ENCODE assay signal across 21 cellular contexts in genomic region chr3:40366203-40367162, GRCh38. TPM values are rescaled to one million over a fixed set of nuclear protein-coding genes. Genes with fewer than 3 reads are reported as not detected.
A peak's percentile ranks its signal among the peaks of the same experiment; 100 is the strongest.
DNase-seq lines count a peak whose midpoint lies in the region; ATAC-seq, FAIRE-seq and TF ChIP-seq lines count a peak whose summit lies in the region.
"Had no signal": no experiment of that assay in that cellular context is flagged by ENCODE, and none has a peak within 500 bp of the region (broad histone marks: within the 10 kb centered on the region; RNA-seq: fewer than 3 reads in every experiment).

No MANE protein-coding gene starts in this region.

- H3F3A ChIP-seq in MM.1S (ENCODE audit: insufficient read depth, low read length), result no peaks in the 10 kb centered on the region

- H3K27ac ChIP-seq in MM.1S (ENCODE audit: low read length) (no peak overlapping the region), caudate nucleus (ENCODE audit: low read depth, low read length) (peak overlapping the region; percentile 55), keratinocyte (ENCODE audit: control insufficient read depth, insufficient read depth, low read length) (peak overlapping the region; percentile 45), thyroid gland (no peak overlapping the region)
- H3K27ac ChIP-seq: lower lobe of right lung, stomach had no signal

- H4K20me1 ChIP-seq in MM.1S (ENCODE audit: insufficient read depth, low read length) (no peaks in the 10 kb centered on the region), keratinocyte (ENCODE audit: control insufficient read depth, extremely low read depth, insufficient read depth, low read length) (no peaks in the 10 kb centered on the region)

- H3K9me2 ChIP-seq in MM.1S (replicated peaks; ENCODE audit: insufficient read depth, low read length), result no peaks in the 10 kb centered on the region

- TF ChIP-seq POLR2A in thyroid gland (IDR thresholded peaks at IDR 0.05), result no peak

- peak overlapping the region; percentile 19; the same call in 1 of the 2 replicates for H3K4me2 ChIP-seq in MM.1S (ENCODE audit: low read depth, low read length)
- peak overlapping the region; percentile 19 for H3K4me2 ChIP-seq in keratinocyte (ENCODE audit: control insufficient read depth, extremely low read depth, insufficient read depth, low read depth, low read length)

- intact Hi-C loops in thyroid gland (cut with DNase I), result no loop called here

- H3K9me1 ChIP-seq in keratinocyte (ENCODE audit: control insufficient read depth, extremely low read depth, insufficient read depth, low read length), result no peaks in the 10 kb centered on the region

- dilution Hi-C loops in keratinocyte (cut with MboI; ENCODE audit: extremely low pct_ligation_motif_present, low sequenced_read_pairs), result no loop called here

- H3K4me3 ChIP-seq in MM.1S (ENCODE audit: low read length) (no peak overlapping the region), keratinocyte (ENCODE audit: control insufficient read depth in 2 of 3, extremely low read depth in 1 of 3, insufficient read depth in 2 of 3, low read depth in 1 of 3, low read length in 3 of 3) (no peak overlapping the region), thyroid gland (replicated peaks in 1 of 3) (no peak overlapping the region)
- H3K4me3 ChIP-seq: lower lobe of right lung, stomach had no signal

- no peaks in the 10 kb centered on the region for H3K79me2 ChIP-seq in MM.1S (ENCODE audit: low read length)
- no peaks in the 10 kb centered on the region for H3K79me2 ChIP-seq in keratinocyte (ENCODE audit: control insufficient read depth, insufficient read depth, low read length)

- H2AFZ ChIP-seq in MM.1S (ENCODE audit: low read length), result no peak overlapping the region
- no peak overlapping the region for H2AFZ ChIP-seq in keratinocyte (ENCODE audit: control insufficient read depth, low read length)

- peak; percentile 78 for FAIRE-seq in keratinocyte (lab: Jason Lieb, UNC)
- FAIRE-seq: astrocyte had no signal

- H3K4me1 ChIP-seq in MM.1S (ENCODE audit: low read length) (peaks cover 12% of the 10 kb centered on the region), keratinocyte (ENCODE audit: control insufficient read depth, extremely low read depth, insufficient read depth, low read length) (peaks cover 13% of the 10 kb centered on the region), thyroid gland (no peaks in the 10 kb centered on the region)
- H3K4me1 ChIP-seq: lower lobe of right lung, stomach had no signal

- no peak for ATAC-seq in HG03196 (IDR thresholded peaks at IDR 0.05; ENCODE audit: unreplicated experiment)
- ATAC-seq in GM21447 (IDR thresholded peaks at IDR 0.05; ENCODE audit: unreplicated experiment), result no peak
- ATAC-seq in HG03521 (IDR thresholded peaks at IDR 0.05; ENCODE audit: unreplicated experiment), result no peak
- ATAC-seq: lower lobe of right lung, Panc1 had no signal

- DNase-seq in ELR (ENCODE audit: low read depth), result peak; percentile 8
- DNase-seq in MM.1S, result peak; percentile 70
- peak in 4 of 61 donors; percentile 12 to 33 (median 24) for DNase-seq in caudate nucleus (lab: John Stamatoyannopoulos, UW)
- no peak for DNase-seq in keratinocyte (ENCODE audit: low read depth, low spot score)
- DNase-seq in thyroid gland, result no peak
- DNase-seq: activated CD4-positive, CD25-positive, alpha-beta regulatory T cell treated with anti-CD3 and anti-CD28 coated beads, Interleukin-2, amount 50 U/mL, for 72 hours; activated gamma-delta T cell treated with Interleukin-2 at 50 U/mL for 16 hours; AML-193; foreskin melanocyte; lower lobe of right lung; NCI-H1436 treated with DMSO at 0.1 percent for 48 hours; nephron progenitor cell; stimulated activated CD4-positive, alpha-beta T cell treated with anti-CD3 and anti-CD28 coated beads, Interleukin-15, amount 100 ng/mL, for 24 hours; stomach had no signal

- H3K9ac ChIP-seq in MM.1S (ENCODE audit: low read length), result no peak overlapping the region
- no peak overlapping the region for H3K9ac ChIP-seq in keratinocyte (ENCODE audit: control insufficient read depth, extremely low read depth, insufficient read depth, low read length)

- TF ChIP-seq CTCF in MM.1S (IDR thresholded peaks at IDR 0.05; ENCODE audit: low read length) (no peak), keratinocyte (optimal IDR thresholded peaks at IDR 0.05 in 1 of 3, IDR thresholded peaks at IDR 0.05 in 1 of 3, conservative IDR thresholded peaks at IDR 0.05 in 1 of 3; ENCODE audit: extremely low read depth in 1 of 3, insufficient read depth in 2 of 3, low read length in 3 of 3) (no peak), thyroid gland (IDR thresholded peaks at IDR 0.05) (no peak)

- H3K27me3 ChIP-seq in MM.1S (replicated peaks; ENCODE audit: insufficient read depth, low read length), result no peaks in the 10 kb centered on the region
- H3K27me3 ChIP-seq in keratinocyte (ENCODE audit: control insufficient read depth, extremely low read depth, insufficient read depth, low read length), result no peaks in the 10 kb centered on the region
- H3K27me3 ChIP-seq in thyroid gland, result no peaks in the 10 kb centered on the region
- H3K27me3 ChIP-seq: stomach had no signal

- WGBS in thyroid gland, 2 donors, result 70 to 92% methylated on average over 2 of the region's 2 CpGs

- no peaks in the 10 kb centered on the region for H3K36me3 ChIP-seq in MM.1S (replicated peaks; ENCODE audit: insufficient read depth, low read length)
- no peaks in the 10 kb centered on the region for H3K36me3 ChIP-seq in keratinocyte (ENCODE audit: control insufficient read depth in 2 of 2, extremely low read depth in 1 of 2, insufficient read depth in 2 of 2, low read length in 2 of 2)
- no peaks in the 10 kb centered on the region for H3K36me3 ChIP-seq in thyroid gland
- H3K36me3 ChIP-seq: lower lobe of right lung, stomach had no signal

- H3K9me3 ChIP-seq in MM.1S (replicated peaks; ENCODE audit: insufficient read depth, low read length) (no peaks in the 10 kb centered on the region), keratinocyte (ENCODE audit: control insufficient read depth, low read depth, low read length) (no peaks in the 10 kb centered on the region), thyroid gland (no peaks in the 10 kb centered on the region)
- H3K9me3 ChIP-seq: lower lobe of right lung had no signal

RNA-seq across cellular contexts. Expression of gene ENTPD3, which starts 20.5 kb away (rescaled TPM):
- polyA plus RNA-seq in keratinocyte, result 11.5 to 20.5 TPM (median 12.9 TPM) in 3 replicates
- 1.4 TPM for polyA plus RNA-seq in keratinocyte (2011; ENCODE audit: low read depth)
- 10.6 and 16.3 TPM in 2 replicates for polyA plus RNA-seq in keratinocyte (2011; cell fraction: cytosol; rRNA removed)
- polyA plus RNA-seq in keratinocyte (2011; cell fraction: nucleus; rRNA removed), result 17.2 and 21.0 TPM in 2 replicates
- 2.1 and 5.7 TPM in 2 replicates for polyA plus RNA-seq in keratinocyte (2012; ENCODE audit: low replicate concordance)
- 5.1 to 16.3 TPM (median 10.5 TPM) in 3 replicates for polyA minus RNA-seq in keratinocyte
- 10.6 TPM for polyA minus RNA-seq in keratinocyte (2011; cell fraction: cytosol; rRNA and poly(A)+ RNA removed)
- polyA minus RNA-seq in keratinocyte (2011; cell fraction: nucleus; rRNA and poly(A)+ RNA removed), result 7.1 and 10.6 TPM in 2 replicates
- 1 to 10 TPM; 2.1 to 5.7 (median 4.9) TPM for total RNA-seq in thyroid gland
- total RNA-seq: pulmonary artery endothelial cell; T-helper 1 cell treated with Interleukin-12 subunit alpha and Interleukin-12 subunit beta and Interleukin-4 antibody, amounts not matched to agents 30 ng/mL and 1 ng/mL, for 36 hours had no signal

RNA-seq across cellular contexts. Expression of gene EIF1B, which starts 57.0 kb away (rescaled TPM):
- 9.9 to 23.5 TPM (median 20.9 TPM) in 3 replicates for polyA plus RNA-seq in keratinocyte
- 203 TPM for polyA plus RNA-seq in keratinocyte (2011; ENCODE audit: low read depth)
- 19.5 and 30.3 TPM in 2 replicates for polyA plus RNA-seq in keratinocyte (2011; cell fraction: cytosol; rRNA removed)
- polyA plus RNA-seq in keratinocyte (2011; cell fraction: nucleus; rRNA removed), result 13.4 and 21.0 TPM in 2 replicates
- 28.0 and 92.5 TPM in 2 replicates for polyA plus RNA-seq in keratinocyte (2012; ENCODE audit: low replicate concordance)
- 2.0 to 3.6 TPM (median 2.1 TPM) in 3 replicates for polyA minus RNA-seq in keratinocyte
- polyA minus RNA-seq in keratinocyte (2011; cell fraction: cytosol; rRNA and poly(A)+ RNA removed), result 9.4 TPM
- 2.6 and 3.0 TPM in 2 replicates for polyA minus RNA-seq in keratinocyte (2011; cell fraction: nucleus; rRNA and poly(A)+ RNA removed)
- 10 to 100 TPM; 20.9 to 46.1 (median 24.1) TPM for total RNA-seq in thyroid gland

Comparison
In these comparisons a context has a peak if more than half of its experiments do, and no peak if none do; other contexts are left out.
1. DNase-seq: peak in ELR (single experiment) and MM.1S (single experiment); none in keratinocyte (single experiment) and thyroid gland (0 of 2).
2. H3K27ac ChIP-seq: peak in caudate nucleus (single experiment) and keratinocyte (single experiment); none in MM.1S (single experiment) and thyroid gland (0 of 3).